Comparison of ENCODE assay signal across 9 cellular contexts in genomic region chr22:29414951-29415591, GRCh38. TPM values are rescaled to one million over a fixed set of nuclear protein-coding genes. Genes with fewer than 3 reads are reported as not detected.
DNase-seq lines count a peak whose midpoint lies in the region; ATAC-seq and TF ChIP-seq lines count a peak whose summit lies in the region.
"Not testable (repeated sequence)": the region's sequence is repeated elsewhere in the genome, so short reads cannot be mapped to it uniquely, and the experiment has no call there.
"Had no signal": no experiment of that assay in that cellular context is flagged by ENCODE, and none has a peak within 500 bp of the region (broad histone marks: within the 10 kb centered on the region; RNA-seq: fewer than 3 reads in every experiment).

No MANE protein-coding gene starts in this region.

- not testable (repeated sequence) for H3K27me3 ChIP-seq in A673 (replicated peaks; ENCODE audit: insufficient read depth, low read depth, low read length, poor library complexity); adipocyte (replicated peaks; ENCODE audit: control insufficient read depth, insufficient read depth, low read length); heart left ventricle; neutrophil

- not testable (repeated sequence) for TF ChIP-seq CTCF in A673 (conservative IDR thresholded peaks at IDR 0.05; ENCODE audit: low read depth, low read length); heart left ventricle (IDR thresholded peaks at IDR 0.05); neutrophil (IDR thresholded peaks at IDR 0.05)

- peak overlapping the region; percentile 67 for H3K9ac ChIP-seq in adipocyte (ENCODE audit: low read length)

- CTCF ChIA-PET in A673 (lab: Charles Lee): not testable (repeated sequence)

- not testable (repeated sequence) for H3K36me3 ChIP-seq in A673 (ENCODE audit: insufficient read depth, low read length, poor library complexity, severe bottlenecking); adipocyte (ENCODE audit: control insufficient read depth, insufficient read depth, low read length, severe bottlenecking); heart left ventricle; neutrophil

- H3K9me3 ChIP-seq in A673 (ENCODE audit: low read depth, low read length, poor library complexity, severe bottlenecking); adipocyte (ENCODE audit: control insufficient read depth, low read length); heart left ventricle; neutrophil: not testable (repeated sequence)

- H3K27ac ChIP-seq in A673 (ENCODE audit: low read depth, low read length, poor library complexity, severe bottlenecking): not testable (repeated sequence)
- peak overlapping the region; percentile 41 to 90 (median 68) for H3K27ac ChIP-seq in heart left ventricle
- H3K27ac ChIP-seq in neutrophil: peak overlapping the region; percentile 62

- H3K4me1 ChIP-seq in A673 (ENCODE audit: insufficient read depth, low read length, poor library complexity, severe bottlenecking); adipocyte (ENCODE audit: control insufficient read depth, insufficient read depth, low read length); neutrophil (ENCODE audit: control insufficient read depth in 1 of 2, insufficient read depth in 1 of 2, low read depth in 1 of 2, low read length in 1 of 2): not testable (repeated sequence)
- H3K4me1 ChIP-seq in heart left ventricle: peaks cover 0 to 16% (median 0%) of the 10 kb centered on the region in 12 donors

- intact Hi-C loops in A673 (cut with micrococcal nuclease; ENCODE audit: unreplicated experiment); heart left ventricle (cut with DNase I): not testable (repeated sequence)

- DNase-seq in A673 (ENCODE audit: low spot score) (peak; percentile 52), H4 (ENCODE audit: low spot score) (peak; percentile 54), NOMO-1 treated with dmso at 0.1 percent for 144 hours (lab: John Stamatoyannopoulos, UW; ENCODE audit: unreplicated experiment) (peak; percentile 16), adipocyte (ENCODE audit: low read depth) (peak; percentile 15), heart left ventricle (peak; percentile 26 to 66 (median 35))
- peak; percentile 27 for DNase-seq in activated CD4-positive, alpha-beta T cell treated with anti-CD3 and anti-CD28 coated beads, Interleukin-2, amount 50 U/mL, for 1 hour
- DNase-seq in stimulated activated CD8-positive, alpha-beta memory T cell treated with anti-CD3 and anti-CD28 coated beads, Interleukin-15, amount 100 ng/mL, for 24 hours (ENCODE audit: low read depth): peak; percentile 18

- ATAC-seq in heart left ventricle: peak; percentile 40 to 84 (median 73)

- H3K4me3 ChIP-seq in A673 (ENCODE audit: low read depth, low read length, poor library complexity, severe bottlenecking) (peak overlapping the region; percentile 48), adipocyte (ENCODE audit: low read length) (peak overlapping the region; percentile 79), heart left ventricle (peak overlapping the region; percentile 18 to 67 (median 54)), neutrophil (ENCODE audit: low read depth in 1 of 2, low read length in 1 of 2) (peak overlapping the region in 1 of 2 experiments; percentile 64)

- not testable (repeated sequence) for TF ChIP-seq POLR2A in heart left ventricle (IDR thresholded peaks at IDR 0.05)

- 36 to 54% (median 44%) methylated on average over 15 to 23 of the region's 23 CpGs for WGBS in heart left ventricle, 4 donors

- TSS peak; percentile 75 for BruUV-seq in A673 (replicated peaks; lab: Mats Ljungman, UMichigan)

- POLR2A ChIA-PET in A673 (lab: Charles Lee; ENCODE audit: low non-redundant PET): not testable (repeated sequence)

RNA-seq across cellular contexts. Expression of gene RFPL1, which starts 23.3 kb away (rescaled TPM):
- total RNA-seq in A673 (2021) (not detected in 2 replicates), heart left ventricle (not detected)
- 0.08 TPM in 1 of 2 replicates, not detected in the other for total RNA-seq in H4 (2014; rRNA removed; shearing (Covaris generic))
- polyA plus RNA-seq in heart left ventricle: not detected
- total RNA-seq: chondrocyte had no signal

RNA-seq across cellular contexts. Expression of gene AP1B1, which starts 26.7 kb away (rescaled TPM):
- total RNA-seq in A673 (2021) (68.1 and 75.2 TPM in 2 replicates), heart left ventricle (10 to 100 TPM; 30.3 to 74.8 (median 33.8) TPM)
- 22.6 TPM in 2 replicates for total RNA-seq in H4 (2014; rRNA removed; shearing (Covaris generic))
- polyA plus RNA-seq in heart left ventricle: 10 to 100 TPM; 18.1 to 43.4 TPM
